Comparison of ENCODE assay signal across 17 cellular contexts in genomic region chr12:94127239-94128131, GRCh38.
"Had no signal": no experiment of that assay in that cellular context is flagged by ENCODE, and none has a peak within 500 bp of the region (broad histone marks: within the 10 kb centered on the region; RNA-seq: fewer than 3 reads in every experiment).

No MANE protein-coding gene starts in this region.

- DNase-seq: aorta; dermis blood vessel endothelial cell; glutamatergic neuron; left lung; mesenchymal stem cell; nephron progenitor cell; psoas muscle; sigmoid colon; stimulated activated naive CD8-positive, alpha-beta T cell treated with anti-CD3 and anti-CD28 coated beads, Interleukin-15, Interleukin-2, amounts not matched to agents 100 U/mL and 50 U/mL, for 24 hours; upper lobe of left lung had no signal

- H3K36me3 Mint-ChIP-seq: activated naive CD8-positive, alpha-beta T cell had no signal

- H3K9me3 ChIP-seq: breast epithelium, esophagus muscularis mucosa, left lung, psoas muscle, sigmoid colon, suprapubic skin, upper lobe of left lung had no signal

- H3K4me1 ChIP-seq: breast epithelium, esophagus muscularis mucosa, psoas muscle, sigmoid colon, suprapubic skin had no signal

- H3K27me3 Mint-ChIP-seq: activated naive CD8-positive, alpha-beta T cell had no signal

- ATAC-seq: left lung; psoas muscle; stimulated activated naive CD8-positive, alpha-beta T cell treated with anti-CD3 and anti-CD28 coated beads, Interleukin-15, Interleukin-2, amounts not matched to agents 100 U/mL and 50 U/mL, for 24 hours had no signal

- FAIRE-seq: endometrium, keratinocyte had no signal

- H3K4me3 Mint-ChIP-seq: activated naive CD8-positive, alpha-beta T cell; nephron progenitor cell had no signal

- H3K27ac Mint-ChIP-seq: activated naive CD8-positive, alpha-beta T cell; activated T-helper 2 cell treated with anti-CD3 and anti-CD28 coated beads, Interferon-gamma antibody, Interleukin-2, Interleukin-4, amounts not matched to agents 10 μg/mL and 5 μg/mL and 100 μg/mL, durations not matched to agents 14 hours and 24 hours and 36 hours; nephron progenitor cell had no signal

- H3K27me3 ChIP-seq: breast epithelium, left lung, sigmoid colon, upper lobe of left lung had no signal

- H3K36me3 ChIP-seq: breast epithelium, esophagus muscularis mucosa, left lung, sigmoid colon, suprapubic skin, upper lobe of left lung had no signal

- H3K4me3 ChIP-seq: breast epithelium, esophagus muscularis mucosa, left lung, psoas muscle, sigmoid colon, suprapubic skin, upper lobe of left lung had no signal

- H3K27ac ChIP-seq: breast epithelium, esophagus muscularis mucosa, psoas muscle, sigmoid colon, suprapubic skin, upper lobe of left lung had no signal
